Comparison of ENCODE assay signal across 28 cellular contexts in the genomic region with DNA sequence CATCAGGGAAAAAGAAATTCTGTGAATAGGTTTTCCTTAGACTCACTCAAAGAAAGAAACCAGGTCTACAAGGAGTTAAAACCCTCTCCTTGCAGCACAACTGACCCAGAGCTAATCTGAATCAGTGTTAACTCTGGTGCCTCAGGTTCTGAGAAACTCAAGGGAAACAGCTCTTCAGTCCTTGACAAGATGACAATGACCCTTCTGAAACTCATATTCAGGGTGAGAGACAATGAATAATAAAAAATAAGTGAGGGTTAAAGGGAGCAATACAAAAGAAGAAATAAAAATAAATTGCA.
"Had no signal": no experiment of that assay in that cellular context is flagged by ENCODE, and none has a peak within 500 bp of the region (broad histone marks: within the 10 kb centered on the region; RNA-seq: fewer than 3 reads in every experiment).

No MANE protein-coding gene starts in this region.

- H3K27ac ChIP-seq: epithelial cell of prostate, gastrocnemius medialis, heart left ventricle, left lung, neutrophil, pancreas, suprapubic skin, transverse colon, upper lobe of right lung, uterus had no signal

- H3K36me3 ChIP-seq: gastrocnemius medialis, heart left ventricle, left lung, neutrophil, pancreas, suprapubic skin, transverse colon, upper lobe of right lung, uterus had no signal

- H3K4me1 ChIP-seq: gastrocnemius medialis, heart left ventricle, left lung, pancreas, suprapubic skin, upper lobe of right lung, uterus had no signal

- H3K27me3 ChIP-seq: gastrocnemius medialis, heart left ventricle, left lung, neutrophil, pancreas, suprapubic skin, transverse colon, upper lobe of right lung, uterus had no signal

- H3K9me3 ChIP-seq: gastrocnemius medialis, mucosa of descending colon, neutrophil, pancreas, suprapubic skin, transverse colon, upper lobe of right lung, uterus had no signal

- H3K36me3 Mint-ChIP-seq: mesothelial cell of epicardium; naive B cell; natural killer cell treated with Interleukin-12 subunit alpha and Interleukin-12 subunit beta and Interleukin-15 and Interleukin-18, amount 100 ng/mL, for 72 hours had no signal

- H3K4me2 ChIP-seq: smooth muscle cell had no signal

- ATAC-seq: esophagus mucosa; gastrocnemius medialis; heart left ventricle; left cardiac atrium; left lung; mucosa of descending colon; natural killer cell treated with Interleukin-12 subunit alpha and Interleukin-12 subunit beta and Interleukin-15 and Interleukin-18, amount 100 ng/mL, for 72 hours; sciatic nerve; stimulated activated naive CD8-positive, alpha-beta T cell treated with anti-CD3 and anti-CD28 coated beads, Interleukin-15, amount 100 ng/mL, for 72 hours; upper lobe of right lung had no signal

- H3K4me1 Mint-ChIP-seq: mesothelial cell of epicardium; naive B cell; stimulated activated naive CD8-positive, alpha-beta T cell treated with anti-CD3 and anti-CD28 coated beads, Interleukin-15, amount 100 ng/mL, for 72 hours had no signal

- H3K27ac Mint-ChIP-seq: mesothelial cell of epicardium; naive B cell; natural killer cell treated with Interleukin-12 subunit alpha and Interleukin-12 subunit beta and Interleukin-15 and Interleukin-18, amount 100 ng/mL, for 72 hours; stimulated activated naive CD8-positive, alpha-beta T cell treated with anti-CD3 and anti-CD28 coated beads, Interleukin-15, amount 100 ng/mL, for 72 hours had no signal

- H3K4me3 ChIP-seq: gastrocnemius medialis, heart left ventricle, left lung, mucosa of descending colon, pancreas, smooth muscle cell, suprapubic skin, transverse colon, upper lobe of right lung, uterus had no signal

- H3K4me3 Mint-ChIP-seq: mesothelial cell of epicardium; naive B cell; natural killer cell treated with Interleukin-12 subunit alpha and Interleukin-12 subunit beta and Interleukin-15 and Interleukin-18, amount 100 ng/mL, for 72 hours; stimulated activated naive CD8-positive, alpha-beta T cell treated with anti-CD3 and anti-CD28 coated beads, Interleukin-15, amount 100 ng/mL, for 72 hours had no signal

- H3K27me3 Mint-ChIP-seq: naive B cell; natural killer cell treated with Interleukin-12 subunit alpha and Interleukin-12 subunit beta and Interleukin-15 and Interleukin-18, amount 100 ng/mL, for 72 hours; stimulated activated naive CD8-positive, alpha-beta T cell treated with anti-CD3 and anti-CD28 coated beads, Interleukin-15, amount 100 ng/mL, for 72 hours had no signal

- DNase-seq: cortex of kidney; foreskin fibroblast; gastrocnemius medialis; heart left ventricle; hippocampal formation; left cardiac atrium; left lung; mesenchymal stem cell; mucosa of descending colon; naive B cell; pancreas; stimulated activated CD4-positive, alpha-beta T cell treated with anti-CD3 and anti-CD28 coated beads, Interleukin-12 subunit alpha, Interleukin-12 subunit beta, amount 100 ng/mL, for 4 hours; stimulated activated CD4-positive, alpha-beta T cell treated with anti-CD3 and anti-CD28 coated beads, Interleukin-1b, Interleukin-23, amount 100 ng/mL, for 48 hours; stimulated activated CD4-positive, alpha-beta T cell treated with anti-CD3 and anti-CD28 coated beads, Interleukin-4, amount 100 ng/mL, for 1 hour; stimulated activated CD8-positive, alpha-beta memory T cell treated with anti-CD3 and anti-CD28 coated beads, Interleukin-4, amount 100 ng/mL, for 48 hours; stimulated activated naive CD4-positive, alpha-beta T cell; stimulated activated naive CD8-positive, alpha-beta T cell treated with anti-CD3 and anti-CD28 coated beads, Interleukin-15, amount 100 ng/mL, for 72 hours; transverse colon; upper lobe of right lung; uterus had no signal
